In genomic region chr5:140117523-140117922, GRCh38 we compare ENCODE assay signal across 1 cellular context.
TF ChIP-seq lines count a peak whose summit lies in the region.

No MANE protein-coding gene starts in this region.

TF ChIP-seq in HepG2, 621 proteins besides CTCF, POLR2A, EP300 and RAD21:
- TF ChIP-seq, protein P1, sequence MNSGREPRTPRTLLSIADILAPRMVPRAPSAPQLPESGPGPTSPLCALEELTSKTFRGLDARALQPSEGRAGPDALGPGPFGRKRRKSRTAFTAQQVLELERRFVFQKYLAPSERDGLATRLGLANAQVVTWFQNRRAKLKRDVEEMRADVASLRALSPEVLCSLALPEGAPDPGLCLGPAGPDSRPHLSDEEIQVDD (CRISPR knock-in tag; IDR thresholded peaks at IDR 0.05; ENCODE audit: borderline replicate concordance) = no peak
- TF ChIP-seq EEA1 (CRISPR knock-in tag; IDR thresholded peaks at IDR 0.05; ENCODE audit: borderline replicate concordance) = no peak
- TF ChIP-seq, protein P2, sequence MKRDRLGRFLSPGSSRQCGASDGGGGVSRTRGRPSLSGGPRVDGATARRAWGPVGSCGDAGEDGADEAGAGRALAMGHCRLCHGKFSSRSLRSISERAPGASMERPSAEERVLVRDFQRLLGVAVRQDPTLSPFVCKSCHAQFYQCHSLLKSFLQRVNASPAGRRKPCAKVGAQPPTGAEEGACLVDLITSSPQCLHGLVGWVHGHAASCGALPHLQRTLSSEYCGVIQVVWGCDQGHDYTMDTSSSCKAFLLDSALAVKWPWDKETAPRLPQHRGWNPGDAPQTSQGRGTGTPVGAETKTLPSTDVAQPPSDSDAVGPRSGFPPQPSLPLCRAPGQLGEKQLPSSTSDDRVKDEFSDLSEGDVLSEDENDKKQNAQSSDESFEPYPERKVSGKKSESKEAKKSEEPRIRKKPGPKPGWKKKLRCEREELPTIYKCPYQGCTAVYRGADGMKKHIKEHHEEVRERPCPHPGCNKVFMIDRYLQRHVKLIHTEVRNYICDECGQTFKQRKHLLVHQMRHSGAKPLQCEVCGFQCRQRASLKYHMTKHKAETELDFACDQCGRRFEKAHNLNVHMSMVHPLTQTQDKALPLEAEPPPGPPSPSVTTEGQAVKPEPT (CRISPR knock-in tag; IDR thresholded peaks at IDR 0.05; ENCODE audit: low read depth) = no peak
- TF ChIP-seq ZNF17 (CRISPR knock-in tag; IDR thresholded peaks at IDR 0.05) = no peak
- no peak for TF ChIP-seq ZNF577 (CRISPR knock-in tag; IDR thresholded peaks at IDR 0.05; ENCODE audit: borderline replicate concordance, low read depth)
- TF ChIP-seq SALL1 (CRISPR knock-in tag; IDR thresholded peaks at IDR 0.05) = no peak
- TF ChIP-seq CEBPB (IDR thresholded peaks at IDR 0.05; ENCODE audit: borderline replicate concordance, low read depth, low read length) = peak; percentile 25; the same call in 1 of the 2 replicates
- no peak for TF ChIP-seq ZNF256 (CRISPR knock-in tag; conservative IDR thresholded peaks at IDR 0.05)
- TF ChIP-seq STAT6 (CRISPR knock-in tag; IDR thresholded peaks at IDR 0.05; ENCODE audit: borderline replicate concordance) = no peak
